Comparison of ENCODE assay signal across 16 cellular contexts in the genomic region with DNA sequence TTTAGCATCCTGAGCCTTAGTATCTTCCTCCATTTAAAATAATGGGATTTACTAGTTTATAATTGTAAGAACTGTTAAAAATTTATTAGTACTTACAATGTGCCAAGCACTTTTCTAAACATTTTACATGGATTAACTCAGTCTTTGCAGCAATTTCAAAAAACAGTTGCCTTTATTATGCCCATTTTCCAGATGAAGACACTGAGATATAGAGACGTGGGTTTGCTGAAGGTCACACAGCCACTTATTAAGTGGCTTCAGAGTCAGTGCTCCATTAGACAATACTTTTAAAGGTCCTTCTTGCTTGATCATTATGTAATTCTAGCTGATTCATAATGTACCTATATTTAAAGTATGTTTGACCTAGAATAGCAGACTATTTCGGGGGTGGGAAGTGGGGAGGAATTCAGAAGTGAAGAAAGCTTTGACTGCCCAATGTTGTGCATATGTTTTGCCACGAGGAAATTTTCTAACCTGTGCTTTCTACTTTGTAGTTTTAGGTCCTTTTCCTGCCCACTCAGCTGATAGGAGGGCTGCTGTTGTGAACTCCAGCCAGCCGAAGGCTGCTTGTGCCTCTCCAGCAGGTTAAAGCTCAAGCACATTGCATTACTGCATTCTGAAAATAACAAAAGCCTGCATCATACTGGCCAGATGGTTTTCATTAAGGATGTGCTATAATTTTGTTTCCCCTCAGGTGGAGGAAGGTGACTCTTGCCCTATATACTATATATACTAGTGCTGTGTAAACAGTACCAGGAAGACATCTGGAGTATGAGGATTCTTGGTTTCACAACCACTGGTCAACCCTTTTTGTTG. TPM values are rescaled to one million over a fixed set of nuclear protein-coding genes. Genes with fewer than 3 reads are reported as not detected.
DNase-seq lines count a peak whose midpoint lies in the region; ATAC-seq, FAIRE-seq and TF ChIP-seq lines count a peak whose summit lies in the region.
"Had no signal": no experiment of that assay in that cellular context is flagged by ENCODE, and none has a peak within 500 bp of the region (broad histone marks: within the 10 kb centered on the region; RNA-seq: fewer than 3 reads in every experiment).

No MANE protein-coding gene starts in this region.

- DNase-seq in NCI-H2227 (lab: John Stamatoyannopoulos, UW; ENCODE audit: unreplicated experiment) (peak; percentile 63), NCI-H2227 treated with DMSO at 0.1 percent for 48 hours (lab: John Stamatoyannopoulos, UW) (no peak), OCI-M1 (lab: John Stamatoyannopoulos, UW) (peak; percentile 4), fibroblast of mammary gland (ENCODE audit: low read depth) (peak; percentile 81), smooth muscle cell of the brain vasculature (ENCODE audit: low read depth, low spot score) (peak; percentile 37), frontal cortex (ENCODE audit: low spot score in 2 of 2) (no peak)
- DNase-seq: cerebellar nuclear complex; foreskin melanocyte; GDM1; left cardiac atrium; NCI-H2107; SJCRH30; stimulated activated naive CD8-positive, alpha-beta T cell treated with anti-CD3 and anti-CD28 coated beads, Interleukin-15, amount 100 ng/mL, for 72 hours had no signal

- ATAC-seq in HG03439 (IDR thresholded peaks at IDR 0.05; ENCODE audit: unreplicated experiment) (no peak), HG03571 (IDR thresholded peaks at IDR 0.05; ENCODE audit: unreplicated experiment) (no peak)
- ATAC-seq: left cardiac atrium; stimulated activated naive CD8-positive, alpha-beta T cell treated with anti-CD3 and anti-CD28 coated beads, Interleukin-15, amount 100 ng/mL, for 72 hours had no signal

- TF ChIP-seq CTCF in fibroblast of mammary gland (conservative IDR thresholded peaks at IDR 0.05; ENCODE audit: control insufficient read depth, insufficient read depth, low read depth, low read length) = no peak

- H3K4me3 ChIP-seq in fibroblast of mammary gland (ENCODE audit: control insufficient read depth, low read depth, low read length) = no peak overlapping the region
- H3K4me3 ChIP-seq: SJCRH30 had no signal

- FAIRE-seq in frontal cortex (lab: Jason Lieb, UNC) = no peak
- FAIRE-seq: A204.1 had no signal

RNA-seq across cellular contexts. Expression of a gene that starts 4.3 kb away (rescaled TPM):
- total RNA-seq in frontal cortex = 30.6 TPM

RNA-seq across cellular contexts. Expression of a gene that starts 6.0 kb away (rescaled TPM):
- 7.3 TPM for total RNA-seq in frontal cortex

RNA-seq across cellular contexts. Expression of a gene that starts 42.9 kb away (rescaled TPM):
- 88.5 TPM for total RNA-seq in frontal cortex

Comparison
In these comparisons a context has a peak if more than half of its experiments do, and no peak if none do; other contexts are left out.
1. DNase-seq: peak in NCI-H2227 (single experiment), OCI-M1 (single experiment), fibroblast of mammary gland (single experiment) and smooth muscle cell of the brain vasculature (single experiment); none in NCI-H2227 treated with DMSO at 0.1 percent for 48 hours (single experiment) and frontal cortex (0 of 2).